ENCODE assay signal across 9 cellular contexts in genomic region chr18:55319517-55319905, GRCh38.
DNase-seq lines count a peak whose midpoint lies in the region; ATAC-seq, FAIRE-seq and TF ChIP-seq lines count a peak whose summit lies in the region.
"Had no signal": no experiment of that assay in that cellular context is flagged by ENCODE, and none has a peak within 500 bp of the region (broad histone marks: within the 10 kb centered on the region; RNA-seq: fewer than 3 reads in every experiment).

No MANE protein-coding gene starts in this region.

- H3K4me1 ChIP-seq in right atrium auricular region (peaks cover 0 to 39% of the 10 kb centered on the region in 2 donors), GM12878 (ENCODE audit: control insufficient read depth, insufficient read depth, low read length) (no peaks in the 10 kb centered on the region), mesenchymal stem cell (ENCODE audit: control insufficient read depth, insufficient read depth, low read depth, low read length) (peaks cover 2% of the 10 kb centered on the region), urinary bladder (ENCODE audit: insufficient read depth) (no peaks in the 10 kb centered on the region)

- H2AK5ac ChIP-seq in mesenchymal stem cell (ENCODE audit: low read length, severe bottlenecking): no peak overlapping the region

- no peak overlapping the region for H3K23ac ChIP-seq in mesenchymal stem cell (ENCODE audit: low read length in 2 of 2)

- ATAC-seq in Right ventricle myocardium superior (ENCODE audit: poor library complexity): no peak
- ATAC-seq in GM12878: no peak
- no peak for ATAC-seq in GM18907 (IDR thresholded peaks at IDR 0.05; ENCODE audit: unreplicated experiment)
- no peak for ATAC-seq in HG03025 (IDR thresholded peaks at IDR 0.05; ENCODE audit: low FRiP score, unreplicated experiment)

- H3K79me1 ChIP-seq in mesenchymal stem cell (replicated peaks; ENCODE audit: low read length, poor library complexity, severe bottlenecking): peaks cover 12% of the 10 kb centered on the region

- no peaks in the 10 kb centered on the region for H3K9me3 ChIP-seq in right atrium auricular region
- H3K9me3 ChIP-seq in GM12878 (replicated peaks; ENCODE audit: control insufficient read depth, insufficient read depth, low read length): no peaks in the 10 kb centered on the region
- no peaks in the 10 kb centered on the region for H3K9me3 ChIP-seq in mesenchymal stem cell (ENCODE audit: control insufficient read depth, low read length)

- no peak overlapping the region for H2BK5ac ChIP-seq in mesenchymal stem cell (ENCODE audit: low read depth, low read length, poor library complexity, severe bottlenecking)

- no peak overlapping the region for H2AFZ ChIP-seq in GM12878 (ENCODE audit: control insufficient read depth, low read depth, low read length)
- H2AFZ ChIP-seq in mesenchymal stem cell (ENCODE audit: low read depth, low read length): no peak overlapping the region

- no peak overlapping the region for H2BK120ac ChIP-seq in mesenchymal stem cell (ENCODE audit: low read depth, low read length)

- H3K27me3 ChIP-seq in right atrium auricular region (no peaks in the 10 kb centered on the region), GM12878 (replicated peaks in 1 of 2; ENCODE audit: control insufficient read depth in 2 of 2, insufficient read depth in 2 of 2, low read length in 1 of 2) (no peaks in the 10 kb centered on the region), mesenchymal stem cell (ENCODE audit: control insufficient read depth in 1 of 2, insufficient read depth in 1 of 2, low read length in 2 of 2) (no peaks in the 10 kb centered on the region)

- H3K4me3 ChIP-seq in right atrium auricular region (peak overlapping the region; percentile 18 to 57), GM12878 (peak overlapping the region; percentile 91), mesenchymal stem cell (ENCODE audit: insufficient read depth in 1 of 2, low read depth in 1 of 2, low read length in 2 of 2) (peak overlapping the region in 1 of 2 experiments; percentile 84), urinary bladder (ENCODE audit: low read depth, low read length) (peak overlapping the region; percentile 33)

- H3K9ac ChIP-seq in GM12878 (ENCODE audit: control insufficient read depth, insufficient read depth, low read length): peak overlapping the region; percentile 87
- peak overlapping the region; percentile 83 for H3K9ac ChIP-seq in mesenchymal stem cell (ENCODE audit: low read length)

- no peak overlapping the region for H2BK12ac ChIP-seq in mesenchymal stem cell (ENCODE audit: low read length in 2 of 2)

- in situ Hi-C loops in GM12878 (cut with MboI): loop anchor here (25.0 kb wide), 1 partner anchor 1057 kb away; the partner anchor contains the start of gene POLI

- no peaks in the 10 kb centered on the region for H3K36me3 ChIP-seq in right atrium auricular region
- H3K36me3 ChIP-seq in GM12878 (ENCODE audit: control insufficient read depth in 2 of 2, insufficient read depth in 2 of 2, low read length in 1 of 2): no peaks in the 10 kb centered on the region
- H3K36me3 ChIP-seq in mesenchymal stem cell (ENCODE audit: control insufficient read depth in 1 of 2, insufficient read depth in 2 of 2, low read depth in 1 of 2, low read length in 2 of 2): no peaks in the 10 kb centered on the region
- H3K36me3 ChIP-seq in urinary bladder (ENCODE audit: insufficient read depth): no peaks in the 10 kb centered on the region

- BruUV-seq in GM12878 (replicated peaks; lab: Mats Ljungman, UMichigan): no TSS peak

- DNase-seq in right atrium auricular region (ENCODE audit: low spot score): no peak
- DNase-seq in Right ventricle myocardium superior: no peak
- no peak for DNase-seq in GM12878 (ENCODE audit: low read depth, low spot score)
- DNase-seq in mesenchymal stem cell: no peak
- no peak for DNase-seq in cortex of kidney (lab: John Stamatoyannopoulos, UW)
- DNase-seq: CD8-positive, alpha-beta memory T cell had no signal

- H4K91ac ChIP-seq in mesenchymal stem cell (ENCODE audit: low read length): no peak overlapping the region

- intact Hi-C loops in Right ventricle myocardium superior (cut with DNase I) (no loop called here), GM12878 (cut with micrococcal nuclease; ENCODE audit: unreplicated experiment) (loop anchor here (10.0 kb wide), 2 partner anchors 1055 to 1095 kb away; partner anchors contain the start of genes MBD2 and POLI)

- H3K27ac ChIP-seq in right atrium auricular region (peak overlapping the region; percentile 94 to 96), GM12878 (ENCODE audit: control insufficient read depth, insufficient read depth) (peak overlapping the region; percentile 84), mesenchymal stem cell (ENCODE audit: low read length, poor library complexity, severe bottlenecking) (no peak overlapping the region), urinary bladder (ENCODE audit: low read depth) (peak overlapping the region; percentile 59)

- H3K4me2 ChIP-seq in GM12878 (ENCODE audit: control insufficient read depth, insufficient read depth): peak overlapping the region; percentile 45
- no peak overlapping the region for H3K4me2 ChIP-seq in mesenchymal stem cell (ENCODE audit: low read length, poor library complexity, severe bottlenecking)

- no peaks in the 10 kb centered on the region for H4K20me1 ChIP-seq in GM12878 (ENCODE audit: control insufficient read depth, insufficient read depth)

- no peak overlapping the region for H2BK15ac ChIP-seq in mesenchymal stem cell (ENCODE audit: low read depth, poor library complexity, severe bottlenecking)

- 2% methylated on average over 3 of the region's 3 CpGs for WGBS in GM12878 (ENCODE audit: insufficient coverage, insufficient replicate concordance, low lambda C conversion rate, missing lambda C conversion rate)
- WGBS in mesenchymal stem cell: no CpG with 5 or more reads among the region's 3 CpGs
- WGBS in urinary bladder: 24% methylated on average over 3 of the region's 3 CpGs

- CTCF ChIA-PET in GM12878 (lab: Yijun Ruan, JAX): interaction anchor here (0.6 to 5.5 kb wide), 6 partner anchors 12 to 85 kb away, joined by 3 to 44 read pairs (median 6); no protein-coding TSS in a partner anchor

- H3K18ac ChIP-seq in mesenchymal stem cell (ENCODE audit: low read depth in 1 of 2, low read length in 2 of 2): no peak overlapping the region

- FAIRE-seq in GM12878 (lab: Jason Lieb, UNC): no peak

- no peak overlapping the region for H4K8ac ChIP-seq in mesenchymal stem cell (ENCODE audit: low read length)

- TF ChIP-seq CTCF in right atrium auricular region (IDR thresholded peaks at IDR 0.05): no peak
- no peak for TF ChIP-seq CTCF in GM12878 (IDR thresholded peaks at IDR 0.05 in 2 of 3, conservative IDR thresholded peaks at IDR 0.05 in 1 of 3; ENCODE audit: control insufficient read depth in 2 of 3, extremely low read depth in 1 of 3, insufficient read depth in 1 of 3, low read depth in 3 of 3, low read length in 3 of 3)

- H3K4ac ChIP-seq in mesenchymal stem cell (ENCODE audit: low read depth in 1 of 2, low read length in 2 of 2): peak overlapping the region in 1 of 2 experiments; percentile 51

- no peak overlapping the region for H3K14ac ChIP-seq in mesenchymal stem cell (ENCODE audit: low read length in 2 of 2)

- POLR2A ChIA-PET in GM12878 (lab: Charles Lee): interaction anchor here (0.6 to 6.7 kb wide), 6 partner anchors 10 to 971 kb away, joined by 3 to 52 read pairs (median 10); no protein-coding TSS in a partner anchor

- no peak for TF ChIP-seq RAD21 in GM12878 (IDR thresholded peaks at IDR 0.05; ENCODE audit: insufficient read depth, low read depth, low read length)

- SMC1A ChIA-PET in GM12878 (lab: Charles Lee; ENCODE audit: uncharacterized antibody, unreplicated experiment): interaction anchor here (0.6 to 10.9 kb wide), 10 partner anchors 9 to 82 kb away, joined by 3 to 157 read pairs (median 18); no protein-coding TSS in a partner anchor

- peaks cover 77% of the 10 kb centered on the region for H3K79me2 ChIP-seq in GM12878 (ENCODE audit: control insufficient read depth, insufficient read depth, low read length)

- RAD21 ChIA-PET in GM12878 (lab: Charles Lee; ENCODE audit: unreplicated experiment): interaction anchor here (1.0 to 6.7 kb wide), 7 partner anchors 12 to 84 kb away, joined by 3 to 83 read pairs (median 16); no protein-coding TSS in a partner anchor

- no peak for TF ChIP-seq POLR2A in GM12878 (IDR thresholded peaks at IDR 0.05; ENCODE audit: low read depth, low read length)

- no peak for TF ChIP-seq EP300 in GM12878 (IDR thresholded peaks at IDR 0.05; ENCODE audit: borderline replicate concordance in 1 of 2, control insufficient read depth in 1 of 2, low read depth in 2 of 2, low read length in 2 of 2)

TF ChIP-seq in GM12878, 131 proteins besides CTCF, POLR2A, EP300 and RAD21:
- TF ChIP-seq ATF7 (IDR thresholded peaks at IDR 0.05; ENCODE audit: low read depth) (peak; percentile 29; the same call in 1 of the 2 replicates), E2F8 (IDR thresholded peaks at IDR 0.05; ENCODE audit: low read depth, partially characterized antibody) (peak; percentile 34), CHD1 (IDR thresholded peaks at IDR 0.05; ENCODE audit: low read depth, low read length) (0 out of 2 replicates have a peak, but pooled peaks have one; percentile 68), STAT1 (conservative IDR thresholded peaks at IDR 0.05) (no peak)
